In the genomic region with DNA sequence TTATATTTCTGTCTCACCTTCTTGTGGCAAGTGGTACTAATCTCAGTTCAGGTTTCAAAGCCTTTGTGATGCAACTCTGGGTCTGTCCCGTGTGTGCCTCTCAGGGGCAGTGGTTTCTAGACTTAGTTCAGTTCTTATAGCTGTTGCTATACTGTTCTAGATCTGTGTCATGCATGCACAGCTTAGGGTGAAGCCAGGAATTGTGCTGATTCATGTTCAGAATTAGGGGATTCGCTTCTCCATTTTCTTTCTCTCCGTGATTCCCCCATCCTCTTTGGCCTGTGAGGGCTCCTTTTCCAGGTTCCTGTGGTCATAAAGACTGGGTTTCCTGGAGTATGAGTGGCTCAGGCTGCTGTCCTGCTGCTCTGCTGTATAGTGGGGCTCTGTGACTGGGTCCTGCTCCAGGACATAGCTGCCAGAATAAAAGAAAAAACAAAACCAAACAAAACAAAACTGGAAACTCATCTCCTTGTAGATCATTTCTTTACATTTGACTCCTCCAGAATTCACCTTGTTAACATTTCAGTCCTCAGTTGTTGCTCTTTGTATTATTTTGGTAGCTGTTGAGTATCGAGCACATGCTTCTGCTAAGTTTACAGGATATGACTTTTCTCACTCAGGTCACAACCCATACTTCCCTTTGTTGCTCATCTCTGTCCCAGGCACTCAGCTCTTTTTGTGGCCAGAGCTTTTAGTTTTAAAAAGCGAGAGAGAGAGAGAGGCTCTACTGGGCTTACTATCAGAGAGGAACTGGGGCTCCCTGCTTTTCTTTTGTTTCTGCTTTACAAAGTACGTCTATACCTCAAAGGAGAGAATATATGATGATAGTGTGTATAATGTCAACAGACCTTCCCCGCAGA, we compare ENCODE assay signal across 8 cellular contexts. TPM values are rescaled to one million over a fixed set of nuclear protein-coding genes. Genes with fewer than 3 reads are reported as not detected.
DNase-seq lines count a peak whose midpoint lies in the region; ATAC-seq, FAIRE-seq and TF ChIP-seq lines count a peak whose summit lies in the region.

No MANE protein-coding gene starts in this region.

- peaks cover 11% of the 10 kb centered on the region for H3K9me3 Mint-ChIP-seq in activated T-helper 1 cell treated with anti-CD3 and anti-CD28 coated beads, Interleukin-12 subunit alpha, Interleukin-12 subunit beta, Interleukin-2, Interleukin-4 antibody, amounts not matched to agents 30 ng/mL and 10 ng/mL and 1 ng/mL, durations not matched to agents 14 hours and 24 hours and 36 hours

- H3K36me3 ChIP-seq in KOPT-K1 (ENCODE audit: insufficient read depth, low read length), result peaks cover 9% of the 10 kb centered on the region; the same call in 1 of the 2 replicates

- intact Hi-C loops in activated T-helper 1 cell treated with anti-CD3 and anti-CD28 coated beads, Interleukin-12 subunit alpha, Interleukin-12 subunit beta, Interleukin-2, Interleukin-4 antibody, amounts not matched to agents 30 ng/mL and 10 ng/mL and 1 ng/mL, durations not matched to agents 14 hours and 24 hours and 36 hours (cut with micrococcal nuclease), result loop anchor here (1.0 to 5.0 kb wide), 12 partner anchors 34 to 427 kb away; partner anchors contain the start of gene CERS6
- intact Hi-C loops in left cardiac atrium (cut with DNase I), result no loop called here

- ATAC-seq in left cardiac atrium, result peak; percentile 57 to 77

- FAIRE-seq in H54 (lab: Jason Lieb, UNC), result peak; percentile 82

- no peaks in the 10 kb centered on the region for H3K9me3 ChIP-seq in KOPT-K1 (ENCODE audit: insufficient read depth, low read length, poor library complexity, severe bottlenecking)

- DNase-seq in GM13977 (ENCODE audit: low spot score), result peak; percentile 58
- peak; percentile 3 for DNase-seq in H54 (ENCODE audit: insufficient read length, low spot score)
- DNase-seq in activated T-helper 1 cell treated with anti-CD3 and anti-CD28 coated beads, Interleukin-12 subunit alpha, Interleukin-12 subunit beta, Interleukin-2, Interleukin-4 antibody, amounts not matched to agents 30 ng/mL and 10 ng/mL and 1 ng/mL, durations not matched to agents 14 hours and 24 hours and 36 hours (ENCODE audit: low spot score), result peak; percentile 45
- DNase-seq in left cardiac atrium, result no peak
- DNase-seq in stimulated activated CD4-positive, alpha-beta T cell treated with anti-CD3 and anti-CD28 coated beads, Interleukin-1b, Interleukin-23, amount 100 ng/mL, for 48 hours, result peak; percentile 75
- DNase-seq in COLO668 (lab: John Stamatoyannopoulos, UW; ENCODE audit: unreplicated experiment), result no peak
- no peak for DNase-seq in ecto neural progenitor cell (ENCODE audit: low spot score)

- H3K27ac Mint-ChIP-seq in activated T-helper 1 cell treated with anti-CD3 and anti-CD28 coated beads, Interleukin-12 subunit alpha, Interleukin-12 subunit beta, Interleukin-2, Interleukin-4 antibody, amounts not matched to agents 30 ng/mL and 10 ng/mL and 1 ng/mL, durations not matched to agents 14 hours and 24 hours and 36 hours, result peak overlapping the region; percentile 92

- peaks cover 9% of the 10 kb centered on the region for H3K27me3 Mint-ChIP-seq in activated T-helper 1 cell treated with anti-CD3 and anti-CD28 coated beads, Interleukin-12 subunit alpha, Interleukin-12 subunit beta, Interleukin-2, Interleukin-4 antibody, amounts not matched to agents 30 ng/mL and 10 ng/mL and 1 ng/mL, durations not matched to agents 14 hours and 24 hours and 36 hours (ENCODE audit: insufficient read depth)

- in situ Hi-C loops in GM13977 (cut with MboI; ENCODE audit: low pct_unique_long_range_greater_than_20kb, low sequenced_read_pairs, unreplicated experiment), result no loop called here

- H3K36me3 Mint-ChIP-seq in activated T-helper 1 cell treated with anti-CD3 and anti-CD28 coated beads, Interleukin-12 subunit alpha, Interleukin-12 subunit beta, Interleukin-2, Interleukin-4 antibody, amounts not matched to agents 30 ng/mL and 10 ng/mL and 1 ng/mL, durations not matched to agents 14 hours and 24 hours and 36 hours (ENCODE audit: low read depth), result peaks cover 5% of the 10 kb centered on the region

- H3K4me3 Mint-ChIP-seq in activated T-helper 1 cell treated with anti-CD3 and anti-CD28 coated beads, Interleukin-12 subunit alpha, Interleukin-12 subunit beta, Interleukin-2, Interleukin-4 antibody, amounts not matched to agents 30 ng/mL and 10 ng/mL and 1 ng/mL, durations not matched to agents 14 hours and 24 hours and 36 hours, result peak overlapping the region; percentile 78

- H3K4me1 Mint-ChIP-seq in activated T-helper 1 cell treated with anti-CD3 and anti-CD28 coated beads, Interleukin-12 subunit alpha, Interleukin-12 subunit beta, Interleukin-2, Interleukin-4 antibody, amounts not matched to agents 30 ng/mL and 10 ng/mL and 1 ng/mL, durations not matched to agents 14 hours and 24 hours and 36 hours (ENCODE audit: low read depth), result peaks cover 42% of the 10 kb centered on the region

- peak overlapping the region; percentile 68 for H3K27ac ChIP-seq in KOPT-K1 (ENCODE audit: low read depth, low read length, poor library complexity, severe bottlenecking)

- no peak for TF ChIP-seq POLR2A in H54 (IDR thresholded peaks at IDR 0.05; ENCODE audit: low read depth, low read length)

- TF ChIP-seq CTCF in GM13977 (IDR thresholded peaks at IDR 0.05; ENCODE audit: extremely low read depth, insufficient read depth, missing control alignments), result no peak

RNA-seq across cellular contexts. Expression of gene CERS6, which starts 34.2 kb away (rescaled TPM):
- 27.0 and 27.1 TPM in 2 replicates for total RNA-seq in activated T-helper 1 cell treated with anti-CD3 and anti-CD28 coated beads, Interleukin-12 subunit alpha, Interleukin-12 subunit beta, Interleukin-2, Interleukin-4 antibody, amounts not matched to agents 30 ng/mL and 10 ng/mL and 1 ng/mL, durations not matched to agents 14 hours and 24 hours and 36 hours
- total RNA-seq in left cardiac atrium, result 10 to 100 TPM; 44.7 to 47.0 TPM

Comparison
In these comparisons a context has a peak if more than half of its experiments do, and no peak if none do; other contexts are left out.
1. DNase-seq: peak in GM13977 (single experiment), H54 (single experiment), activated T-helper 1 cell treated with anti-CD3 and anti-CD28 coated beads, Interleukin-12 subunit alpha, Interleukin-12 subunit beta, Interleukin-2, Interleukin-4 antibody, amounts not matched to agents 30 ng/mL and 10 ng/mL and 1 ng/mL, durations not matched to agents 14 hours and 24 hours and 36 hours (single experiment) and stimulated activated CD4-positive, alpha-beta T cell treated with anti-CD3 and anti-CD28 coated beads, Interleukin-1b, Interleukin-23, amount 100 ng/mL, for 48 hours (single experiment); none in left cardiac atrium (single experiment), COLO668 (single experiment) and ecto neural progenitor cell (single experiment).